1 cellular context compared by ENCODE assay signal in genomic region chr1:231600461-231600976, GRCh38.
TF ChIP-seq lines count a peak whose summit lies in the region.

No MANE protein-coding gene starts in this region.

TF ChIP-seq in IMR-90, 13 proteins besides CTCF, POLR2A, EP300 and RAD21:
- TF ChIP-seq SMC3 (IDR thresholded peaks at IDR 0.05; ENCODE audit: low read depth, low read length) (no peak), CEBPB (IDR thresholded peaks at IDR 0.05; ENCODE audit: low read depth, low read length) (no peak), BHLHE40 (IDR thresholded peaks at IDR 0.05; ENCODE audit: low read depth, low read length) (no peak), MAZ (IDR thresholded peaks at IDR 0.05; ENCODE audit: borderline replicate concordance, low read depth, low read length) (no peak), FOS (IDR thresholded peaks at IDR 0.05; ENCODE audit: low read depth, low read length) (no peak), NFE2L2 (IDR thresholded peaks at IDR 0.05; ENCODE audit: low read depth, low read length) (no peak), MXI1 (IDR thresholded peaks at IDR 0.05; ENCODE audit: borderline replicate concordance, low read depth, low read length) (no peak)
- TF ChIP-seq, protein P1, sequence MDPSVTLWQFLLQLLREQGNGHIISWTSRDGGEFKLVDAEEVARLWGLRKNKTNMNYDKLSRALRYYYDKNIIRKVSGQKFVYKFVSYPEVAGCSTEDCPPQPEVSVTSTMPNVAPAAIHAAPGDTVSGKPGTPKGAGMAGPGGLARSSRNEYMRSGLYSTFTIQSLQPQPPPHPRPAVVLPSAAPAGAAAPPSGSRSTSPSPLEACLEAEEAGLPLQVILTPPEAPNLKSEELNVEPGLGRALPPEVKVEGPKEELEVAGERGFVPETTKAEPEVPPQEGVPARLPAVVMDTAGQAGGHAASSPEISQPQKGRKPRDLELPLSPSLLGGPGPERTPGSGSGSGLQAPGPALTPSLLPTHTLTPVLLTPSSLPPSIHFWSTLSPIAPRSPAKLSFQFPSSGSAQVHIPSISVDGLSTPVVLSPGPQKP (IDR thresholded peaks at IDR 0.05; ENCODE audit: borderline replicate concordance, low read depth, low read length): no peak
TF ChIP-seq in IMR-90: peak in this region for 0.
